In genomic region chr6:96302991-96303390, GRCh38 we compare ENCODE assay signal across 32 cellular contexts.
"Had no signal": no experiment of that assay in that cellular context is flagged by ENCODE, and none has a peak within 500 bp of the region (broad histone marks: within the 10 kb centered on the region; RNA-seq: fewer than 3 reads in every experiment).

No MANE protein-coding gene starts in this region.

- H3K27ac Mint-ChIP-seq: activated CD4-positive, alpha-beta memory T cell treated with anti-CD3 and anti-CD28 coated beads, Interleukin-2, amount 10 ng/mL, durations not matched to agents 7 days and 5 days; activated CD8-positive, alpha-beta memory T cell treated with anti-CD3 and anti-CD28 coated beads, Interleukin-2, amount 10 ng/mL, durations not matched to agents 7 days and 5 days; activated naive CD4-positive, alpha-beta T cell treated with anti-CD3 and anti-CD28 coated beads, Interleukin-2, amount 10 ng/mL, durations not matched to agents 7 days and 5 days; activated naive CD8-positive, alpha-beta T cell; activated naive CD8-positive, alpha-beta T cell treated with anti-CD3 and anti-CD28 coated beads, Interleukin-2, amount 50 U/mL, for 24 hours; brain had no signal

- H3K27me3 Mint-ChIP-seq: activated CD4-positive, alpha-beta memory T cell treated with anti-CD3 and anti-CD28 coated beads, Interleukin-2, amount 10 ng/mL, durations not matched to agents 7 days and 5 days; activated naive CD4-positive, alpha-beta T cell treated with anti-CD3 and anti-CD28 coated beads, Interleukin-2, amount 10 ng/mL, durations not matched to agents 7 days and 5 days; activated naive CD8-positive, alpha-beta T cell; activated naive CD8-positive, alpha-beta T cell treated with anti-CD3 and anti-CD28 coated beads, Interleukin-2, amount 50 U/mL, for 24 hours; brain had no signal

- H3K4me3 Mint-ChIP-seq: activated CD4-positive, alpha-beta memory T cell treated with anti-CD3 and anti-CD28 coated beads, Interleukin-2, amount 10 ng/mL, durations not matched to agents 7 days and 5 days; activated CD8-positive, alpha-beta memory T cell treated with anti-CD3 and anti-CD28 coated beads, Interleukin-2, amount 10 ng/mL, durations not matched to agents 7 days and 5 days; activated naive CD4-positive, alpha-beta T cell treated with anti-CD3 and anti-CD28 coated beads, Interleukin-2, amount 10 ng/mL, durations not matched to agents 7 days and 5 days; activated naive CD8-positive, alpha-beta T cell; activated naive CD8-positive, alpha-beta T cell treated with anti-CD3 and anti-CD28 coated beads, Interleukin-2, amount 50 U/mL, for 24 hours; brain had no signal

- H3K36me3 ChIP-seq: WERI-Rb-1 had no signal

- ATAC-seq: activated CD8-positive, alpha-beta memory T cell treated with anti-CD3 and anti-CD28 coated beads, Interleukin-2, amount 10 ng/mL, durations not matched to agents 7 days and 5 days; activated naive CD8-positive, alpha-beta T cell treated with anti-CD3 and anti-CD28 coated beads, Interleukin-2, amount 50 U/mL, for 24 hours had no signal

- H3K36me3 Mint-ChIP-seq: activated CD8-positive, alpha-beta memory T cell treated with anti-CD3 and anti-CD28 coated beads, Interleukin-2, amount 10 ng/mL, durations not matched to agents 7 days and 5 days; activated naive CD4-positive, alpha-beta T cell treated with anti-CD3 and anti-CD28 coated beads, Interleukin-2, amount 10 ng/mL, durations not matched to agents 7 days and 5 days; activated naive CD8-positive, alpha-beta T cell; brain had no signal

- H3K9me3 Mint-ChIP-seq: activated CD4-positive, alpha-beta memory T cell treated with anti-CD3 and anti-CD28 coated beads, Interleukin-2, amount 10 ng/mL, durations not matched to agents 7 days and 5 days; activated naive CD4-positive, alpha-beta T cell treated with anti-CD3 and anti-CD28 coated beads, Interleukin-2, amount 10 ng/mL, durations not matched to agents 7 days and 5 days; activated naive CD8-positive, alpha-beta T cell treated with anti-CD3 and anti-CD28 coated beads, Interleukin-2, amount 50 U/mL, for 24 hours had no signal

- DNase-seq: activated CD4-positive, alpha-beta memory T cell treated with anti-CD3 and anti-CD28 coated beads, Interleukin-2, amount 10 ng/mL, durations not matched to agents 7 days and 5 days; activated CD4-positive, alpha-beta T cell treated with anti-CD3 and anti-CD28 coated beads for 1 hour; activated CD4-positive, alpha-beta T cell treated with anti-CD3 and anti-CD28 coated beads for 48 hours; activated CD4-positive, CD25-positive, alpha-beta regulatory T cell; activated CD8-positive, alpha-beta memory T cell treated with anti-CD3 and anti-CD28 coated beads for 24 hours; activated CD8-positive, alpha-beta memory T cell treated with anti-CD3 and anti-CD28 coated beads, Interleukin-2, amount 10 ng/mL, durations not matched to agents 7 days and 5 days; activated CD8-positive, alpha-beta memory T cell treated with anti-CD3 and anti-CD28 coated beads, Interleukin-2, amount 50 U/mL, for 48 hours; activated effector memory CD4-positive, alpha-beta T cell treated with Interleukin-2 at 50 U/mL for 16 hours; activated naive CD4-positive, alpha-beta T cell treated with anti-CD3 and anti-CD28 coated beads, Interleukin-2, amount 10 ng/mL, durations not matched to agents 7 days and 5 days; activated naive CD8-positive, alpha-beta T cell treated with anti-CD3 and anti-CD28 coated beads, Interleukin-2, amount 50 U/mL, for 24 hours; activated T-cell treated with anti-CD3 and anti-CD28 coated beads, Interleukin-2, amount 50 U/mL, for 48 hours; anterior cingulate cortex; cerebellar nuclear complex; NCI-H1048; NCI-H1105 treated with DMSO at 0.1 percent for 48 hours; NCI-H1436; NCI-H1694; NCI-H1930; NCI-H2081 treated with DMSO at 0.1 percent for 48 hours; NCI-H345; NCI-H524 treated with DMSO at 0.1 percent for 48 hours; NCI-H748 treated with DMSO at 0.1 percent for 48 hours; OCI-M1; Right ventricle myocardium superior; SW 1271; T-helper 1 cell; T-helper 2 cell; T-helper 9 cell; WERI-Rb-1 had no signal

- H3K27ac ChIP-seq: WERI-Rb-1 had no signal

- H3K4me1 Mint-ChIP-seq: activated naive CD4-positive, alpha-beta T cell treated with anti-CD3 and anti-CD28 coated beads, Interleukin-2, amount 10 ng/mL, durations not matched to agents 7 days and 5 days; activated naive CD8-positive, alpha-beta T cell treated with anti-CD3 and anti-CD28 coated beads, Interleukin-2, amount 50 U/mL, for 24 hours had no signal

- FAIRE-seq: bronchial epithelial cell had no signal
